Comparison of ENCODE assay signal across 8 cellular contexts in the genomic region with DNA sequence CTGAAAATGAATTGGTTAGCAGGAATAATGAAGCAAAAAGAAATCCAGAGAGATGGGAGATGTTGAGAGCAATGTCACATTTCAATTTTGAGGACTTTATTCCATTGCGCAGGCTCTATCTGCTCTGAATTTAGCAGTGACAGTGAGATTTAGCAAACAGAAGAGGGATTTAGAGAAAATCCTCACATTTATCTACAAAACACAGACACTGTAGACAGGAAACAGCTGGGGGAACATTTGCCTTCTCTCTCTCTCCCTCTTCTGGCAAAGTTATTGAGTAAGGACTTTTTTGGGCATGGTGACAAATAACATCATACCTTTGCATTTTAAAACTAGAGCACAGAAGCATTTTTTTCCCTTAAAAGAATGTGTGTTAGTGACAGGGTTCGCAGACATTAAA. TPM values are rescaled to one million over a fixed set of nuclear protein-coding genes. Genes with fewer than 3 reads are reported as not detected.
A peak's percentile ranks its signal among the peaks of the same experiment; 100 is the strongest.
DNase-seq lines count a peak whose midpoint lies in the region; ATAC-seq and TF ChIP-seq lines count a peak whose summit lies in the region.

A gene (minus strand): TSS at position 163 of the 400 bp plus-strand sequence. CDS start 182 bp downstream, outside the sequence.

- H3K27ac ChIP-seq in A673 (ENCODE audit: low read depth, low read length, poor library complexity, severe bottlenecking) (no peak within 1 kb of the TSS), coronary artery (peak within 1 kb of the TSS in 1 of 2 donors; percentile 78)

- H3K4me3 ChIP-seq in A673 (ENCODE audit: low read depth, low read length, poor library complexity, severe bottlenecking), result peak within 1 kb of the TSS; percentile 45
- peak within 1 kb of the TSS; percentile 47 for H3K4me3 ChIP-seq in Loucy (ENCODE audit: low read length, poor library complexity, severe bottlenecking)
- H3K4me3 ChIP-seq in coronary artery, result peak within 1 kb of the TSS; percentile 66

- H3K36me3 ChIP-seq in A673 (ENCODE audit: insufficient read depth, low read length, poor library complexity, severe bottlenecking), result no peaks in the 10 kb centered on the region
- H3K36me3 ChIP-seq in Loucy (ENCODE audit: insufficient read depth, low read length), result no peaks in the 10 kb centered on the region

- no peaks in the 10 kb centered on the region for H3K79me2 ChIP-seq in Loucy (ENCODE audit: insufficient read depth, low read length)

- BruUV-seq in A673 (replicated peaks; lab: Mats Ljungman, UMichigan), result no TSS peak

- H3K27me3 Mint-ChIP-seq in mesothelial cell of epicardium (ENCODE audit: low read depth), result no peaks in the 10 kb centered on the region

- peaks cover 3% of the 10 kb centered on the region for H3K36me3 Mint-ChIP-seq in mesothelial cell of epicardium
- peaks cover 5% of the 10 kb centered on the region for H3K36me3 Mint-ChIP-seq in stimulated activated effector memory CD8-positive, alpha-beta T cell treated with anti-CD3 and anti-CD28 coated beads, Interleukin-12 subunit alpha, Interleukin-12 subunit beta, amount 100 ng/mL, for 72 hours

- no peaks in the 10 kb centered on the region for H3K9me3 ChIP-seq in A673 (ENCODE audit: low read depth, low read length, poor library complexity, severe bottlenecking)
- H3K9me3 ChIP-seq in Loucy (ENCODE audit: insufficient read depth, low read depth, low read length), result no peaks in the 10 kb centered on the region

- no peak for ATAC-seq in stimulated activated effector memory CD8-positive, alpha-beta T cell treated with anti-CD3 and anti-CD28 coated beads, Interleukin-12 subunit alpha, Interleukin-12 subunit beta, amount 100 ng/mL, for 72 hours

- no peaks in the 10 kb centered on the region for H4K20me1 ChIP-seq in Loucy (ENCODE audit: insufficient read depth, low read length, poor library complexity, severe bottlenecking)

- H3K27ac Mint-ChIP-seq in mesothelial cell of epicardium, result peak within 1 kb of the TSS; percentile 50
- no peak within 1 kb of the TSS for H3K27ac Mint-ChIP-seq in stimulated activated effector memory CD8-positive, alpha-beta T cell treated with anti-CD3 and anti-CD28 coated beads, Interleukin-12 subunit alpha, Interleukin-12 subunit beta, amount 100 ng/mL, for 72 hours

- no peak within 1 kb of the TSS for H3K9ac ChIP-seq in Loucy (ENCODE audit: low read depth, low read length, poor library complexity, severe bottlenecking)

- no peaks in the 10 kb centered on the region for H3F3A ChIP-seq in Loucy (ENCODE audit: low read depth)

- H2AFZ ChIP-seq in Loucy (ENCODE audit: low read length), result 0 out of 2 replicates have a peak within 1 kb of the TSS, but pooled peaks have one; percentile 35

- no peak within 1 kb of the TSS for H3K4me3 Mint-ChIP-seq in mesothelial cell of epicardium
- H3K4me3 Mint-ChIP-seq in stimulated activated effector memory CD8-positive, alpha-beta T cell treated with anti-CD3 and anti-CD28 coated beads, Interleukin-12 subunit alpha, Interleukin-12 subunit beta, amount 100 ng/mL, for 72 hours, result no peak within 1 kb of the TSS

- CTCF ChIA-PET in A673 (lab: Charles Lee), result interaction anchor here (0.7 kb wide), 1 partner anchor 59 kb away, joined by 4 read pairs; no protein-coding TSS in a partner anchor

- DNase-seq in A673 (ENCODE audit: low spot score) (peak; percentile 89), coronary artery (ENCODE audit: low spot score) (no peak), mesothelial cell of epicardium (ENCODE audit: low spot score in 2 of 2, unreplicated experiment in 2 of 2) (no peak), retina (no peak), NCI-H510A treated with DMSO at 0.1 percent for 48 hours (lab: John Stamatoyannopoulos, UW) (no peak), NCI-H187 treated with DMSO at 0.1 percent for 48 hours (lab: John Stamatoyannopoulos, UW) (no peak)
- DNase-seq in stimulated activated effector memory CD8-positive, alpha-beta T cell treated with anti-CD3 and anti-CD28 coated beads, Interleukin-12 subunit alpha, Interleukin-12 subunit beta, amount 100 ng/mL, for 72 hours (ENCODE audit: low spot score in 2 of 2), result no peak

- H3K4me1 ChIP-seq in A673 (ENCODE audit: insufficient read depth, low read length, poor library complexity, severe bottlenecking), result peaks cover 29% of the 10 kb centered on the region
- peaks cover 23% of the 10 kb centered on the region for H3K4me1 ChIP-seq in Loucy (ENCODE audit: insufficient read depth, low read length, poor library complexity, severe bottlenecking)

- peaks cover 4% of the 10 kb centered on the region for H3K9me3 Mint-ChIP-seq in mesothelial cell of epicardium
- no peaks in the 10 kb centered on the region for H3K9me3 Mint-ChIP-seq in stimulated activated effector memory CD8-positive, alpha-beta T cell treated with anti-CD3 and anti-CD28 coated beads, Interleukin-12 subunit alpha, Interleukin-12 subunit beta, amount 100 ng/mL, for 72 hours

- intact Hi-C loops in A673 (cut with micrococcal nuclease; ENCODE audit: unreplicated experiment), result loop anchor here (5.0 to 10.0 kb wide), 6 partner anchors 58 to 563 kb away; no protein-coding TSS in a partner anchor

- peak within 1 kb of the TSS; percentile 75 for H3K4me2 ChIP-seq in Loucy (ENCODE audit: low read depth, low read length, poor library complexity, severe bottlenecking)

- H3K4me1 Mint-ChIP-seq in mesothelial cell of epicardium, result peaks cover 40% of the 10 kb centered on the region
- peaks cover 22% of the 10 kb centered on the region for H3K4me1 Mint-ChIP-seq in stimulated activated effector memory CD8-positive, alpha-beta T cell treated with anti-CD3 and anti-CD28 coated beads, Interleukin-12 subunit alpha, Interleukin-12 subunit beta, amount 100 ng/mL, for 72 hours

- no peaks in the 10 kb centered on the region for H3K9me2 ChIP-seq in Loucy (replicated peaks; ENCODE audit: low read depth, low read length)

- TF ChIP-seq CTCF in A673 (conservative IDR thresholded peaks at IDR 0.05; ENCODE audit: low read depth, low read length) (peak; percentile 37; the same call in 1 of the 2 replicates), Loucy (conservative IDR thresholded peaks at IDR 0.05; ENCODE audit: low read length) (no peak; the same call in 1 of the 2 replicates), coronary artery (IDR thresholded peaks at IDR 0.05) (no peak), mesothelial cell of epicardium (IDR thresholded peaks at IDR 0.05; ENCODE audit: unreplicated experiment) (no peak)

- POLR2A ChIA-PET in A673 (lab: Charles Lee; ENCODE audit: low non-redundant PET), result no interaction called here

- H3K27me3 ChIP-seq in A673 (replicated peaks; ENCODE audit: insufficient read depth, low read depth, low read length, poor library complexity) (no peaks in the 10 kb centered on the region), Loucy (ENCODE audit: insufficient read depth, low read length, poor library complexity, severe bottlenecking) (no peaks in the 10 kb centered on the region)

RNA-seq across cellular contexts. Expression of the gene that starts here (rescaled TPM):
- total RNA-seq in A673 (2021), result 16.4 and 18.0 TPM in 2 replicates
- total RNA-seq in mesothelial cell of epicardium, result 62.2 to 76.8 TPM (median 66.9 TPM) in 3 replicates
